In the genomic region with DNA sequence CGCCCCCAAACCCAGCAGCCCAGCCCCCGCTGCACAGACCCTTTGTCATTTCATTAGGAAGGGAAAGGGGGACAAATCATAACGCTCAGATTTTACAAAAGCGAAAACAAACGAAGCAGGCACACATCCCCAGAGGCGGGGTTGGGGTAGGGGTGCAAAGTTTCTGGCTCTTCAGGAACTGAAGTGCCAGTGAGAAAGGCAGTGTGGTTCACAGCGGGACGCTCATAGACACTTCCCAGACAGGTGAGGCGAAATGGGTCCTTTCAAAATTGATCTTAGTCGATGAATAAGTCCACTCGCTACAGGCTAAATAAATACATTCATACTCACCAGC, we compare ENCODE assay signal across 8 cellular contexts. TPM values are rescaled to one million over a fixed set of nuclear protein-coding genes. Genes with fewer than 3 reads are reported as not detected.
A peak's percentile ranks its signal among the peaks of the same experiment; 100 is the strongest.
DNase-seq lines count a peak whose midpoint lies in the region; ATAC-seq, FAIRE-seq and TF ChIP-seq lines count a peak whose summit lies in the region.

No MANE protein-coding gene starts in this region.

- CTCF ChIA-PET in CD4-positive, alpha-beta memory T cell (lab: Charles Lee; ENCODE audit: partially characterized antibody), result interaction anchor here (1.3 to 2.1 kb wide), 4 partner anchors 9 to 197 kb away, joined by 4 to 11 read pairs (median 8); no protein-coding TSS in a partner anchor

- TF ChIP-seq CTCF in KMS-11 (conservative IDR thresholded peaks at IDR 0.05; ENCODE audit: low read depth, low read length) (no peak), body of pancreas (IDR thresholded peaks at IDR 0.05) (peak in 1 of 7 experiments; percentile 14)

- no peaks in the 10 kb centered on the region for H3K27me3 ChIP-seq in CD4-positive, alpha-beta memory T cell (ENCODE audit: insufficient read depth, low read length)
- H3K27me3 ChIP-seq in KMS-11 (ENCODE audit: insufficient read depth, low read depth), result no peaks in the 10 kb centered on the region
- H3K27me3 ChIP-seq in body of pancreas, result no peaks in the 10 kb centered on the region
- no peaks in the 10 kb centered on the region for H3K27me3 ChIP-seq in mucosa of stomach (ENCODE audit: control insufficient read depth, insufficient read depth, low read length)

- POLR2A ChIA-PET in CD4-positive, alpha-beta memory T cell (lab: Charles Lee; ENCODE audit: partially characterized antibody), result interaction anchor here (0.8 to 4.8 kb wide), 2 partner anchors 10 to 273 kb away, joined by 3 to 53 read pairs; no protein-coding TSS in a partner anchor

- no peaks in the 10 kb centered on the region for H4K20me1 ChIP-seq in KMS-11 (ENCODE audit: insufficient read depth)

- FAIRE-seq in H54 (lab: Jason Lieb, UNC), result no peak

- H3K79me2 ChIP-seq in KMS-11 (ENCODE audit: insufficient read depth, low read depth), result peaks cover 29% of the 10 kb centered on the region; the same call in 1 of the 2 replicates

- peaks cover 39% of the 10 kb centered on the region for H3K4me1 ChIP-seq in CD4-positive, alpha-beta memory T cell (ENCODE audit: insufficient read depth, low read length)
- H3K4me1 ChIP-seq in KMS-11 (ENCODE audit: low read depth, poor library complexity, severe bottlenecking) (peaks cover 40% of the 10 kb centered on the region), body of pancreas (peaks cover 22% of the 10 kb centered on the region), mucosa of stomach (ENCODE audit: control insufficient read depth, insufficient read depth, low read length) (peaks cover 12% of the 10 kb centered on the region)

- H3K9ac ChIP-seq in KMS-11 (peak overlapping the region; percentile 99), mucosa of stomach (ENCODE audit: low read length) (peak overlapping the region; percentile 74)

- no peaks in the 10 kb centered on the region for H3K9me3 Mint-ChIP-seq in CD4-positive, alpha-beta memory T cell

- ATAC-seq in GM21367 (IDR thresholded peaks at IDR 0.05; ENCODE audit: unreplicated experiment) (peak; percentile 2), body of pancreas (no peak)

- DNase-seq in CD4-positive, alpha-beta memory T cell, result no peak
- peak in 1 of 4 donors; percentile 18 for DNase-seq in body of pancreas
- no peak for DNase-seq in NCI-H2227 treated with DMSO at 0.1 percent for 48 hours (lab: John Stamatoyannopoulos, UW)
- no peak for DNase-seq in H54 (ENCODE audit: insufficient read length, low spot score)
- no peak for DNase-seq in posterior vena cava (ENCODE audit: low spot score)

- H3K27ac Mint-ChIP-seq in CD4-positive, alpha-beta memory T cell, result peak overlapping the region; percentile 91 to 97 (median 95)

- peak overlapping the region; percentile 49 to 68 for H3K4me3 ChIP-seq in CD4-positive, alpha-beta memory T cell (ENCODE audit: low read length in 2 of 2)
- H3K4me3 ChIP-seq in KMS-11 (IDR thresholded peaks at IDR 0.05; ENCODE audit: insufficient read depth, low read depth, low read length), result no peak overlapping the region
- peak overlapping the region in 1 of 2 donors; percentile 27 for H3K4me3 ChIP-seq in body of pancreas
- H3K4me3 ChIP-seq in mucosa of stomach (ENCODE audit: low read length), result peak overlapping the region; percentile 31

- peaks cover 0 to 12% of the 10 kb centered on the region in 2 donors for H3K36me3 Mint-ChIP-seq in CD4-positive, alpha-beta memory T cell

- H3K27ac ChIP-seq in CD4-positive, alpha-beta memory T cell (ENCODE audit: low read depth, low read length), result peak overlapping the region; percentile 71
- H3K27ac ChIP-seq in KMS-11, result peak overlapping the region; percentile 99
- peak overlapping the region; percentile 65 to 95 (median 90) for H3K27ac ChIP-seq in body of pancreas

- H2AFZ ChIP-seq in KMS-11 (ENCODE audit: low read depth), result peak overlapping the region; percentile 85

- TF ChIP-seq POLR2A in body of pancreas (IDR thresholded peaks at IDR 0.05), result peak in 1 of 3 donors; percentile 24
- TF ChIP-seq POLR2A in H54 (IDR thresholded peaks at IDR 0.05; ENCODE audit: low read depth, low read length), result no peak

- no peaks in the 10 kb centered on the region for H3K9me3 ChIP-seq in CD4-positive, alpha-beta memory T cell (ENCODE audit: control insufficient read depth in 1 of 2, low read length in 2 of 2)
- H3K9me3 ChIP-seq in body of pancreas (no peaks in the 10 kb centered on the region), mucosa of stomach (ENCODE audit: control insufficient read depth, low read length) (no peaks in the 10 kb centered on the region)

- H3K4me2 ChIP-seq in KMS-11, result peak overlapping the region; percentile 50

- no peaks in the 10 kb centered on the region for H3K27me3 Mint-ChIP-seq in CD4-positive, alpha-beta memory T cell

- peaks cover 24 to 49% (median 37%) of the 10 kb centered on the region in 4 donors for H3K4me1 Mint-ChIP-seq in CD4-positive, alpha-beta memory T cell

- WGBS in body of pancreas, 2 donors, result 0% methylated on average over 7 to 11 of the region's 11 CpGs

- no peaks in the 10 kb centered on the region for H3K36me3 ChIP-seq in CD4-positive, alpha-beta memory T cell (ENCODE audit: insufficient read depth, low read length)
- H3K36me3 ChIP-seq in KMS-11 (ENCODE audit: insufficient read depth) (no peaks in the 10 kb centered on the region), body of pancreas (replicated peaks in 1 of 2; ENCODE audit: insufficient read depth in 1 of 2, low read depth in 2 of 2) (no peaks in the 10 kb centered on the region), mucosa of stomach (ENCODE audit: control insufficient read depth, insufficient read depth, low read length) (no peaks in the 10 kb centered on the region)

- intact Hi-C loops in CD4-positive, alpha-beta memory T cell (cut with micrococcal nuclease), result loop anchor here (1.0 kb wide), 1 partner anchor 9 kb away; no protein-coding TSS in a partner anchor
- intact Hi-C loops in body of pancreas (cut with DNase I), result no loop called here
- intact Hi-C loops in posterior vena cava (cut with DNase I), result no loop called here

- peak overlapping the region; percentile 90 to 96 (median 94) for H3K4me3 Mint-ChIP-seq in CD4-positive, alpha-beta memory T cell

RNA-seq across cellular contexts. Expression of a gene that starts 1.2 kb away (rescaled TPM):
- total RNA-seq in CD4-positive, alpha-beta memory T cell, result 10 to 100 TPM; 36.6 to 39.6 TPM
- polyA plus RNA-seq in CD4-positive, alpha-beta memory T cell, result 10 to 100 TPM; 32.2 to 40.1 TPM
- total RNA-seq in body of pancreas (10 to 100 TPM in 1 of 2 donors, 1 to 10 TPM in 1; 6.3 to 14.8 TPM), posterior vena cava (10 to 100 TPM in 1 of 2 donors, 1 to 10 TPM in 1; 9.4 to 15.9 TPM)
